In genomic region chrX:135973025-135973547, GRCh38 we compare ENCODE assay signal across 8 cellular contexts. TPM values are rescaled to one million over a fixed set of nuclear protein-coding genes. Genes with fewer than 3 reads are reported as not detected.
DNase-seq lines count a peak whose midpoint lies in the region; ATAC-seq, FAIRE-seq and TF ChIP-seq lines count a peak whose summit lies in the region.

No MANE protein-coding gene starts in this region.

- TF ChIP-seq CTCF in heart left ventricle (IDR thresholded peaks at IDR 0.05): peak in 1 of 12 donors; percentile 2
- TF ChIP-seq CTCF in psoas muscle (IDR thresholded peaks at IDR 0.05): no peak

- H3K27ac ChIP-seq in ACC112 (ENCODE audit: low read depth, low read length) (peak overlapping the region; percentile 96), heart left ventricle (peak overlapping the region; percentile 68 to 96 (median 91)), psoas muscle (peak overlapping the region; percentile 89)

- FAIRE-seq in GM18507 (lab: Jason Lieb, UNC) (peak; percentile 51), GM19239 (lab: Jason Lieb, UNC) (no peak)

- CTCF ChIA-PET in activated CD8-positive, alpha-beta T cell treated with anti-CD3 and anti-CD28 coated beads, Interleukin-2, amount 10 ng/mL, durations not matched to agents 7 days and 5 days (lab: Charles Lee): no interaction called here

- H3K36me3 ChIP-seq in ACC112 (ENCODE audit: insufficient read depth, low read length) (no peaks in the 10 kb centered on the region), heart left ventricle (peaks cover 0 to 5% (median 0%) of the 10 kb centered on the region in 9 donors), psoas muscle (ENCODE audit: insufficient read depth in 1 of 2, low read depth in 1 of 2) (no peaks in the 10 kb centered on the region)

- peak overlapping the region; percentile 85 for H2AFZ ChIP-seq in ACC112 (ENCODE audit: low read length, unreplicated experiment)

- H3K4me3 ChIP-seq in ACC112 (ENCODE audit: low read depth, low read length) (peak overlapping the region; percentile 98), heart left ventricle (peak overlapping the region; percentile 30 to 93 (median 78)), psoas muscle (peak overlapping the region; percentile 82)

- DNase-seq in GM18507 (ENCODE audit: extremely low spot score, insufficient read length, low read depth): no peak
- DNase-seq in activated CD8-positive, alpha-beta T cell treated with anti-CD3 and anti-CD28 coated beads, Interleukin-2, amount 10 ng/mL, durations not matched to agents 7 days and 5 days: peak; percentile 23
- DNase-seq in heart left ventricle: no peak
- DNase-seq in psoas muscle: no peak
- no peak for DNase-seq in retina
- DNase-seq in GM19239 (ENCODE audit: insufficient read length, low spot score): no peak

- no peaks in the 10 kb centered on the region for H3K9me3 ChIP-seq in heart left ventricle
- H3K9me3 ChIP-seq in psoas muscle: no peaks in the 10 kb centered on the region

- no peak for TF ChIP-seq POLR2A in heart left ventricle (IDR thresholded peaks at IDR 0.05)

- peaks cover 25% of the 10 kb centered on the region for H3K79me2 ChIP-seq in ACC112 (ENCODE audit: control insufficient read depth, insufficient read depth, low read length, unreplicated experiment)

- H3K4me1 ChIP-seq in ACC112 (ENCODE audit: control insufficient read depth, insufficient read depth, low read length, unreplicated experiment): peaks cover 7% of the 10 kb centered on the region
- peaks cover 0 to 19% (median 8%) of the 10 kb centered on the region in 12 donors for H3K4me1 ChIP-seq in heart left ventricle
- peaks cover 5% of the 10 kb centered on the region for H3K4me1 ChIP-seq in psoas muscle

- POLR2A ChIA-PET in activated CD8-positive, alpha-beta T cell treated with anti-CD3 and anti-CD28 coated beads, Interleukin-2, amount 10 ng/mL, durations not matched to agents 7 days and 5 days (lab: Charles Lee): interaction anchor here (1.6 kb wide), 1 partner anchor 10 kb away, joined by 4 read pairs; no protein-coding TSS in a partner anchor

- no peaks in the 10 kb centered on the region for H3K27me3 Mint-ChIP-seq in activated CD8-positive, alpha-beta T cell treated with anti-CD3 and anti-CD28 coated beads, Interleukin-2, amount 10 ng/mL, durations not matched to agents 7 days and 5 days (ENCODE audit: low read depth)

- H3K4me3 Mint-ChIP-seq in activated CD8-positive, alpha-beta T cell treated with anti-CD3 and anti-CD28 coated beads, Interleukin-2, amount 10 ng/mL, durations not matched to agents 7 days and 5 days: peak overlapping the region; percentile 88

- H3K27me3 ChIP-seq in ACC112 (ENCODE audit: insufficient read depth, low read length) (no peaks in the 10 kb centered on the region), heart left ventricle (no peaks in the 10 kb centered on the region), psoas muscle (ENCODE audit: insufficient read depth in 3 of 3, low read length in 2 of 3) (no peaks in the 10 kb centered on the region)

- 0 to 35% (median 17%) methylated on average over 10 of the region's 10 CpGs for WGBS in heart left ventricle, 4 donors
- 2 to 28% (median 3%) methylated on average over 10 of the region's 10 CpGs for WGBS in psoas muscle, 3 donors

- intact Hi-C loops in heart left ventricle (cut with DNase I) (no loop called here), psoas muscle (cut with DNase I) (no loop called here)

- no peaks in the 10 kb centered on the region for H3K36me3 Mint-ChIP-seq in activated CD8-positive, alpha-beta T cell treated with anti-CD3 and anti-CD28 coated beads, Interleukin-2, amount 10 ng/mL, durations not matched to agents 7 days and 5 days (ENCODE audit: low read depth)

- ATAC-seq in HG03460 (IDR thresholded peaks at IDR 0.05; ENCODE audit: unreplicated experiment): peak; percentile 28
- ATAC-seq in activated CD8-positive, alpha-beta T cell treated with anti-CD3 and anti-CD28 coated beads, Interleukin-2, amount 10 ng/mL, durations not matched to agents 7 days and 5 days: peak; percentile 7
- peak; percentile 10 to 53 (median 40) for ATAC-seq in heart left ventricle
- peak; percentile 29 to 59 (median 48) for ATAC-seq in psoas muscle

- peak overlapping the region; percentile 98 for H3K27ac Mint-ChIP-seq in activated CD8-positive, alpha-beta T cell treated with anti-CD3 and anti-CD28 coated beads, Interleukin-2, amount 10 ng/mL, durations not matched to agents 7 days and 5 days

- H3K9me3 Mint-ChIP-seq in activated CD8-positive, alpha-beta T cell treated with anti-CD3 and anti-CD28 coated beads, Interleukin-2, amount 10 ng/mL, durations not matched to agents 7 days and 5 days (ENCODE audit: insufficient read depth): no peaks in the 10 kb centered on the region

- H3K4me1 Mint-ChIP-seq in activated CD8-positive, alpha-beta T cell treated with anti-CD3 and anti-CD28 coated beads, Interleukin-2, amount 10 ng/mL, durations not matched to agents 7 days and 5 days (ENCODE audit: low read depth): peaks cover 28% of the 10 kb centered on the region

RNA-seq across cellular contexts. Expression of gene MMGT1, which starts 0.7 kb away (rescaled TPM):
- total RNA-seq in activated CD8-positive, alpha-beta T cell treated with anti-CD3 and anti-CD28 coated beads, Interleukin-2, amount 10 ng/mL, durations not matched to agents 7 days and 5 days: 10 to 100 TPM; 15.9 to 16.4 TPM
- total RNA-seq in heart left ventricle: 10 to 100 TPM; 22.8 to 34.4 (median 26.5) TPM
- 10 to 100 TPM in 1 of 2 donors, 1 to 10 TPM in 1; 1.6 to 28.6 TPM for polyA plus RNA-seq in heart left ventricle
- 10 to 100 TPM; 17.8 to 21.1 (median 20.4) TPM for total RNA-seq in psoas muscle
- polyA plus RNA-seq in psoas muscle: 10 to 100 TPM in 2 of 3 donors, 1 to 10 TPM in 1; 8.9 to 18.5 (median 12.2) TPM

RNA-seq across cellular contexts. Expression of gene SLC9A6, which starts 12.1 kb away (rescaled TPM):
- 10 to 100 TPM; 15.4 to 17.5 TPM for total RNA-seq in activated CD8-positive, alpha-beta T cell treated with anti-CD3 and anti-CD28 coated beads, Interleukin-2, amount 10 ng/mL, durations not matched to agents 7 days and 5 days
- total RNA-seq in heart left ventricle (10 to 100 TPM; 14.3 to 23.2 (median 15.6) TPM), psoas muscle (10 to 100 TPM in 1 of 4 donors, 1 to 10 TPM in 3; 8.8 to 11.8 (median 9.1) TPM)
- polyA plus RNA-seq in heart left ventricle (10 to 100 TPM; 10.6 to 20.5 TPM), psoas muscle (10 to 100 TPM in 1 of 3 donors, 1 to 10 TPM in 2; 7.9 to 16.9 (median 8.0) TPM)
